Comparison of ENCODE assay signal across 8 cellular contexts in genomic region chr11:64878494-64879225, GRCh38. TPM values are rescaled to one million over a fixed set of nuclear protein-coding genes. Genes with fewer than 3 reads are reported as not detected.
DNase-seq lines count a peak whose midpoint lies in the region; ATAC-seq and TF ChIP-seq lines count a peak whose summit lies in the region.

Gene EHD1, minus strand, starts transcription at chr11:64878621. Its CDS starts 157 bp downstream, at chr11:64878464.

- H3K27ac ChIP-seq in C4-2B, result peak within 1 kb of the TSS; percentile 90
- H3K27ac ChIP-seq in left lung, result peak within 1 kb of the TSS; percentile 87 to 96

- H3K27me3 ChIP-seq in left lung, result no peaks in the 10 kb centered on the region

- intact Hi-C loops in left lung (cut with DNase I), result no loop called here

- peaks cover 0 to 22% of the 10 kb centered on the region in 2 donors for H3K36me3 ChIP-seq in left lung

- DNase-seq in NCI-H69 (lab: John Stamatoyannopoulos, UW) (peak; percentile 100), dedifferentiated amniotic fluid mesenchymal stem cell (ENCODE audit: extremely low spot score) (peak; percentile 96), left lung (peak; percentile 98 to 99)
- DNase-seq in activated CD4-positive, alpha-beta T cell treated with anti-CD3 and anti-CD28 coated beads, Interleukin-2, amount 50 U/mL, for 1 hour, result peak; percentile 99
- peak; percentile 100 for DNase-seq in stimulated activated CD4-positive, alpha-beta T cell treated with anti-CD3 and anti-CD28 coated beads, Interleukin-2, amount 100 ng/mL, for 48 hours

- peak; percentile 87 for TF ChIP-seq CTCF in C4-2B (conservative IDR thresholded peaks at IDR 0.05)
- peak; percentile 7 to 48 for TF ChIP-seq CTCF in left lung (IDR thresholded peaks at IDR 0.05)

- H3K4me3 ChIP-seq in left lung, result peak within 1 kb of the TSS; percentile 98 to 99

- peak; percentile 62 for ATAC-seq in GM19351 (IDR thresholded peaks at IDR 0.05; ENCODE audit: unreplicated experiment)
- ATAC-seq in HG03521 (IDR thresholded peaks at IDR 0.05; ENCODE audit: unreplicated experiment), result peak; percentile 83
- peak; percentile 91 for ATAC-seq in left lung

- H3K4me1 ChIP-seq in left lung, result peaks cover 29 to 66% of the 10 kb centered on the region in 2 donors

- H3K9me3 ChIP-seq in left lung, result no peaks in the 10 kb centered on the region

RNA-seq across cellular contexts. Expression of gene EHD1, which starts in this region (rescaled TPM):
- total RNA-seq in left lung, result 100 to 1,000 TPM in 1 of 2 donors, 10 to 100 TPM in 1; 73.0 to 153 TPM

Comparison
In these comparisons a context has a peak if more than half of its experiments do, and no peak if none do; other contexts are left out.
1. Peak in every context shown above with its lines: DNase-seq, ATAC-seq, H3K4me3 ChIP-seq and H3K27ac ChIP-seq.